ENCODE assay signal across 8 cellular contexts in the genomic region with DNA sequence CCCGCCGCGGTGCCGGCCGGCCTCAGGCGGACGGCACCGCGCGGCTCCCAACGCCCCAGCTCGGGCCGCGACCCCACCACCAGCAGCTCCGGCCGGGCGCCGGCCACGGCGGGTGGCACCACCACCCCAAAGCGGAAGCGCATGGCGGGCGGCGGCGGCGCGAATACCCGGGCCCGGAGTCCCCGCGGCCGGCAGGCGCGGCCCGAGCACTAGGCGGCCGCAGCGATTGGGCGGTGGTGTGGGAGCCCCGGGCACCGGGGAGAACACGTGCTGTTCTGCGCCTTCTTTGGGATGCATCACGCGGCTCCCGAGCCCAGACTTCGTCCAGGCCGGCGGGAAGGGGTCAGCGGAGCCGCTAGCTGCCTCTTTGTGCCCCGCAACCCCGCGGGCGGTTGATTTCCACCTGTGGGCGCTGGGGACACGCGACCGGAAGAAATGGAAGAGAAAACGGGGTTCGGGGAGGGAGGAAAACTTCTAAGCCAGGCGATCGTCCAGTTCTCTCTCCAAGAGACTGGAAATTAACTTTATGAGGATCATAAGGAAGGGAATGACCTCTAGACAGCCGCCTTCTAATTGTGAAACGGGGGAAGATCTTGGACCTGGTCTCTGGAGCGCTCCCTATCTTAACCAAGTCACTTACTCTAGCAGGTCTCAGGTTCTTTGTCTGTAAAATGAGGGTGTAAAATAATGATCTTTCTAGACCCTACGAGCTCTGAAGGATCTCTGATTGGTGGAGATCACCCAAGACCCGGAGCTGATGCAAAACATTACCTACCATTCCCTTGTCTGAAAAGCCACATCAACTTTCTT. TPM values are rescaled to one million over a fixed set of nuclear protein-coding genes. Genes with fewer than 3 reads are reported as not detected.
DNase-seq lines count a peak whose midpoint lies in the region; ATAC-seq, FAIRE-seq and TF ChIP-seq lines count a peak whose summit lies in the region.

TSS of gene EPM2A (minus strand) at position 165 of the 810 bp plus-strand sequence. CDS start at position 143, 22 bp downstream.

- no peaks in the 10 kb centered on the region for H3K9me3 Mint-ChIP-seq in activated B cell treated with CpG ODN at 0.5 μM for 24 hours

- no peaks in the 10 kb centered on the region for H3K27me3 ChIP-seq in A673 (replicated peaks; ENCODE audit: insufficient read depth, low read depth, low read length, poor library complexity)

- CTCF ChIA-PET in A673 (lab: Charles Lee), result interaction anchor here (0.6 kb wide), 1 partner anchor 21 kb away, joined by 3 read pairs; no protein-coding TSS in a partner anchor
- CTCF ChIA-PET in activated B cell treated with CpG ODN at 0.5 μM for 24 hours (lab: Charles Lee), result interaction anchor here (1.3 kb wide), 1 partner anchor 80 kb away, joined by 3 read pairs; no protein-coding TSS in a partner anchor

- peaks cover 10% of the 10 kb centered on the region for H3K36me3 Mint-ChIP-seq in activated B cell treated with CpG ODN at 0.5 μM for 24 hours (ENCODE audit: low read depth)

- H3K27me3 Mint-ChIP-seq in activated B cell treated with CpG ODN at 0.5 μM for 24 hours, result no peaks in the 10 kb centered on the region

- H3K4me1 Mint-ChIP-seq in activated B cell treated with CpG ODN at 0.5 μM for 24 hours, result peaks cover 26% of the 10 kb centered on the region

- TSS peak; percentile 85 for BruUV-seq in A673 (replicated peaks; lab: Mats Ljungman, UMichigan)

- peak within 1 kb of the TSS; percentile 73 for H3K4me3 ChIP-seq in A673 (ENCODE audit: low read depth, low read length, poor library complexity, severe bottlenecking)
- H3K4me3 ChIP-seq in kidney (ENCODE audit: low read length in 2 of 2), result peak within 1 kb of the TSS; percentile 84 to 88

- DNase-seq in A673 (ENCODE audit: low spot score) (peak; percentile 85), NCI-H2171 (lab: John Stamatoyannopoulos, UW) (peak; percentile 63), activated B cell treated with CpG ODN at 0.5 μM for 24 hours (peak; percentile 80), kidney (peak; percentile 94)
- DNase-seq in central memory CD4-positive, alpha-beta T cell, result peak; percentile 65
- peak; percentile 33 to 44 for DNase-seq in stimulated activated CD4-positive, alpha-beta T cell treated with anti-CD3 and anti-CD28 coated beads, Interleukin-15, amount 100 ng/mL, for 48 hours (ENCODE audit: low read depth in 2 of 2)

- FAIRE-seq in kidney (lab: Jason Lieb, UNC), result no peak

- peak within 1 kb of the TSS; percentile 87 to 90 for H3K9ac ChIP-seq in kidney (ENCODE audit: low read length in 2 of 2)

- peak; percentile 89 for ATAC-seq in GM18517 (IDR thresholded peaks at IDR 0.05; ENCODE audit: unreplicated experiment)
- ATAC-seq in HG03025 (IDR thresholded peaks at IDR 0.05; ENCODE audit: low FRiP score, unreplicated experiment), result peak; percentile 82
- peak; percentile 76 for ATAC-seq in activated B cell treated with CpG ODN at 0.5 μM for 24 hours (ENCODE audit: low read depth)

- H3K4me3 Mint-ChIP-seq in activated B cell treated with CpG ODN at 0.5 μM for 24 hours, result peak within 1 kb of the TSS; percentile 96

- H3K9me3 ChIP-seq in A673 (ENCODE audit: low read depth, low read length, poor library complexity, severe bottlenecking), result no peaks in the 10 kb centered on the region
- H3K9me3 ChIP-seq in kidney (ENCODE audit: control insufficient read depth in 1 of 2, low read length in 2 of 2), result no peaks in the 10 kb centered on the region

- H3K27ac ChIP-seq in A673 (ENCODE audit: low read depth, low read length, poor library complexity, severe bottlenecking) (peak within 1 kb of the TSS; percentile 97), kidney (ENCODE audit: low read depth in 2 of 2, low read length in 2 of 2) (peak within 1 kb of the TSS; percentile 98)

- peak within 1 kb of the TSS; percentile 99 for H3K27ac Mint-ChIP-seq in activated B cell treated with CpG ODN at 0.5 μM for 24 hours

- no peaks in the 10 kb centered on the region for H3K36me3 ChIP-seq in A673 (ENCODE audit: insufficient read depth, low read length, poor library complexity, severe bottlenecking)
- no peaks in the 10 kb centered on the region for H3K36me3 ChIP-seq in kidney (ENCODE audit: control insufficient read depth in 1 of 2, insufficient read depth in 2 of 2, low read length in 2 of 2)

- TF ChIP-seq CTCF in A673 (conservative IDR thresholded peaks at IDR 0.05; ENCODE audit: low read depth, low read length), result no peak
- TF ChIP-seq CTCF in activated B cell treated with CpG ODN at 0.5 μM for 24 hours (IDR thresholded peaks at IDR 0.05), result no peak
- TF ChIP-seq CTCF in kidney (IDR thresholded peaks at IDR 0.05; ENCODE audit: borderline replicate concordance, extremely low read depth, insufficient read depth), result no peak

- POLR2A ChIA-PET in A673 (lab: Charles Lee; ENCODE audit: low non-redundant PET), result interaction anchor here (0.6 kb wide), 1 partner anchor 1579 kb away, joined by 4 read pairs; no protein-coding TSS in a partner anchor
- POLR2A ChIA-PET in activated B cell treated with CpG ODN at 0.5 μM for 24 hours (lab: Charles Lee), result interaction anchor here (0.5 to 4.7 kb wide), 14 partner anchors 76 to 1893 kb away, joined by 3 to 75 read pairs (median 4); partner anchors contain the start of genes FBXO30, LTV1 and SHPRH

- intact Hi-C loops in A673 (cut with micrococcal nuclease; ENCODE audit: unreplicated experiment) (loop anchor here (2.0 to 10.0 kb wide), 2 partner anchors 79 to 471 kb away; partner anchors contain the start of gene FBXO30), activated B cell treated with CpG ODN at 0.5 μM for 24 hours (cut with micrococcal nuclease) (loop anchor here (1.0 to 10.0 kb wide), 9 partner anchors 31 to 1891 kb away; partner anchors contain the start of genes FBXO30, LTV1, SF3B5 and SHPRH), kidney (cut with DNase I) (no loop called here)

- H3K4me1 ChIP-seq in A673 (ENCODE audit: insufficient read depth, low read length, poor library complexity, severe bottlenecking), result peaks cover 38% of the 10 kb centered on the region
- H3K4me1 ChIP-seq in kidney (ENCODE audit: control insufficient read depth in 1 of 2, insufficient read depth in 1 of 2, low read depth in 1 of 2, low read length in 2 of 2), result peaks cover 0 to 9% of the 10 kb centered on the region in 2 donors

RNA-seq across cellular contexts. Expression of gene EPM2A, which starts in this region (rescaled TPM):
- total RNA-seq in A673 (2021) (11.8 and 13.0 TPM in 2 replicates), activated B cell treated with CpG ODN at 0.5 μM for 24 hours (15.8 and 21.9 TPM in 2 replicates), kidney (9.6 TPM)
- 7.8 TPM for polyA plus RNA-seq in kidney (ENCODE audit: insufficient read depth, low read depth, low replicate concordance)

Comparison
In these comparisons a context has a peak if more than half of its experiments do, and no peak if none do; other contexts are left out.
1. Peak in every context shown above with its lines: DNase-seq, ATAC-seq, H3K4me3 ChIP-seq and H3K27ac ChIP-seq.
2. DNase-seq: peak in every context shown above with its lines; median percentile 94 in kidney; 85 in A673; 80 in activated B cell treated with CpG ODN at 0.5 μM for 24 hours; 65 in central memory CD4-positive, alpha-beta T cell; 63 in NCI-H2171; 38 in stimulated activated CD4-positive, alpha-beta T cell treated with anti-CD3 and anti-CD28 coated beads, Interleukin-15, amount 100 ng/mL, for 48 hours.